12 cellular contexts compared by ENCODE assay signal in the genomic region with DNA sequence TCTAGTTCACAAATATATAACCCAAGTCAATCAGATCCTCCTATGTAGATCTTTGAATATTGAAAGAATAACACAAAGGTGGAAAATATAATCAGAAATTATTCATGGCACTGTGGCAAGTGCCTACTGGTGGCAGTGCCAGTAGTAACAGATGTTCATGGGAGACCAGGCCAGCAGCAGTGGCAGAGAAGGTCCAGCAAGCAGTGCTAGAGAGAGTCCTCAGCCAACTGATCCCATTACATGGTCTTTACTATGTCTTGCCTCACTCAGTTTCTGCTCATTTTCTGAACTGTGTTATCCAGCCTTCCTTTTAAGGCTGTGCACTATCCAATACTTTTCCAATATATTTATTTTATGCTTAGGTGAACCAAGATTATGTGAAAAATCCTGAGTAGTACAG.
A peak's percentile ranks its signal among the peaks of the same experiment; 100 is the strongest.
DNase-seq lines count a peak whose midpoint lies in the region; ATAC-seq and TF ChIP-seq lines count a peak whose summit lies in the region.
"Had no signal": no experiment of that assay in that cellular context is flagged by ENCODE, and none has a peak within 500 bp of the region (broad histone marks: within the 10 kb centered on the region; RNA-seq: fewer than 3 reads in every experiment).

No MANE protein-coding gene starts in this region.

- no peak for DNase-seq in GM23338 (ENCODE audit: low spot score)
- DNase-seq in ascending aorta (ENCODE audit: low spot score in 2 of 2): no peak
- DNase-seq in heart right ventricle: no peak
- no peak for DNase-seq in kidney tubule cell (ENCODE audit: low spot score)
- DNase-seq in OCI-M1 (lab: John Stamatoyannopoulos, UW): no peak
- DNase-seq: activated CD4-positive, CD25-positive, alpha-beta regulatory T cell treated with anti-CD3 and anti-CD28 coated beads, Interleukin-2, amount 50 U/mL, for 72 hours; COR-L47; NCI-H2081 had no signal

- H3K36me3 ChIP-seq in GM23338 (ENCODE audit: insufficient read depth): no peaks in the 10 kb centered on the region
- no peaks in the 10 kb centered on the region for H3K36me3 ChIP-seq in ascending aorta
- H3K36me3 ChIP-seq in heart right ventricle: peaks cover 0 to 3% (median 0%) of the 10 kb centered on the region in 9 donors
- no peaks in the 10 kb centered on the region for H3K36me3 ChIP-seq in skeletal muscle tissue (ENCODE audit: control insufficient read depth in 3 of 3, insufficient read depth in 3 of 3, low read length in 3 of 3)

- no peak overlapping the region for H2AFZ ChIP-seq in GM23338

- no peak overlapping the region for H3K27ac Mint-ChIP-seq in GM23338

- no peak for TF ChIP-seq CTCF in GM23338 (conservative IDR thresholded peaks at IDR 0.05; ENCODE audit: low read depth in 2 of 2)
- TF ChIP-seq CTCF in ascending aorta (IDR thresholded peaks at IDR 0.05): no peak
- TF ChIP-seq CTCF in heart right ventricle (IDR thresholded peaks at IDR 0.05): no peak

- no peaks in the 10 kb centered on the region for H3K9me3 Mint-ChIP-seq in GM23338

- peaks cover 16% of the 10 kb centered on the region; the same call in 2 of the 3 replicates for H3K4me1 Mint-ChIP-seq in GM23338

- no peak overlapping the region for H3K4me2 ChIP-seq in GM23338

- ATAC-seq in GM23338 (peak; percentile 37; the same call in 1 of the 3 replicates), heart right ventricle (peak in 3 of 8 donors; percentile 22 to 35 (median 31)), GM18907 (IDR thresholded peaks at IDR 0.05; ENCODE audit: unreplicated experiment) (no peak), HG03457 (IDR thresholded peaks at IDR 0.05; ENCODE audit: unreplicated experiment) (no peak)

- H4K20me1 ChIP-seq in GM23338 (replicated peaks; ENCODE audit: insufficient read depth): peaks cover 12% of the 10 kb centered on the region

- H3K27me3 Mint-ChIP-seq in GM23338 (ENCODE audit: insufficient read depth, low read depth, poor library complexity): no peaks in the 10 kb centered on the region
- H3K27me3 Mint-ChIP-seq: progenitor cell of endocrine pancreas had no signal

- no peak overlapping the region for H3K27ac ChIP-seq in GM23338 (ENCODE audit: low read depth)
- peak overlapping the region; percentile 87 to 88 for H3K27ac ChIP-seq in ascending aorta
- peak overlapping the region; percentile 21 to 90 (median 83) for H3K27ac ChIP-seq in heart right ventricle
- H3K27ac ChIP-seq in skeletal muscle tissue (ENCODE audit: low read depth, low read length): peak overlapping the region; percentile 78

- no peaks in the 10 kb centered on the region for H3F3A ChIP-seq in GM23338 (replicated peaks; ENCODE audit: low read depth)

- H3K27me3 ChIP-seq in GM23338 (ENCODE audit: insufficient read depth) (no peaks in the 10 kb centered on the region), ascending aorta (no peaks in the 10 kb centered on the region), heart right ventricle (no peaks in the 10 kb centered on the region), skeletal muscle tissue (ENCODE audit: control insufficient read depth in 3 of 3, insufficient read depth in 3 of 3, low read length in 3 of 3) (no peaks in the 10 kb centered on the region)

- H3K4me1 ChIP-seq in GM23338 (ENCODE audit: insufficient read depth) (peaks cover 7% of the 10 kb centered on the region), ascending aorta (peaks cover 28 to 55% of the 10 kb centered on the region in 2 donors), heart right ventricle (peaks cover 23 to 73% (median 65%) of the 10 kb centered on the region in 9 donors), skeletal muscle tissue (ENCODE audit: control insufficient read depth in 3 of 3, insufficient read depth in 3 of 3, low read length in 3 of 3) (peaks cover 32 to 41% (median 40%) of the 10 kb centered on the region in 3 donors)

- H3K9me2 ChIP-seq in GM23338 (ENCODE audit: insufficient read depth): no peaks in the 10 kb centered on the region

- H3K4me3 ChIP-seq in GM23338 (no peak overlapping the region), ascending aorta (no peak overlapping the region), heart right ventricle (no peak overlapping the region), skeletal muscle tissue (ENCODE audit: low read length in 3 of 3) (peak overlapping the region in 1 of 3 donors; percentile 14)

- intact Hi-C loops in ascending aorta (cut with DNase I): loop anchor here (2.0 to 5.0 kb wide), 4 partner anchors 23 to 139 kb away; partner anchors contain the start of gene MRTFA
- intact Hi-C loops in heart right ventricle (cut with DNase I): loop anchor here in 2 of 10 donors (5.0 to 10.0 kb wide), 2 partner anchors 83 to 136 kb away; no protein-coding TSS in a partner anchor

- peak overlapping the region in 1 of 3 donors; percentile 54 for H3K9ac ChIP-seq in skeletal muscle tissue (ENCODE audit: low read depth in 1 of 3, low read length in 3 of 3)

- H3K79me2 ChIP-seq in GM23338 (replicated peaks; ENCODE audit: insufficient read depth): peaks cover 12% of the 10 kb centered on the region; the same call in 1 of the 2 replicates

- H3K9me3 ChIP-seq in ascending aorta (no peaks in the 10 kb centered on the region), heart right ventricle (no peaks in the 10 kb centered on the region), skeletal muscle tissue (ENCODE audit: control insufficient read depth in 3 of 3, low read length in 3 of 3) (no peaks in the 10 kb centered on the region)

- H3K4me3 Mint-ChIP-seq in GM23338: no peak overlapping the region

- no peaks in the 10 kb centered on the region for H3K36me3 Mint-ChIP-seq in GM23338 (ENCODE audit: low read depth)

TF ChIP-seq in GM23338, 12 proteins besides CTCF, POLR2A, EP300 and RAD21:
- TF ChIP-seq STAT1 (IDR thresholded peaks at IDR 0.05; ENCODE audit: unreplicated experiment) (no peak), CREB1 (CRISPR knock-in tag; IDR thresholded peaks at IDR 0.05; ENCODE audit: low read depth) (no peak), JUNB (IDR thresholded peaks at IDR 0.05; ENCODE audit: unreplicated experiment) (no peak), NANOG (IDR thresholded peaks at IDR 0.05; ENCODE audit: borderline replicate concordance) (no peak), EZH2 (IDR thresholded peaks at IDR 0.05; ENCODE audit: low read depth, unreplicated experiment) (no peak), EZH2phosphoT487 (IDR thresholded peaks at IDR 0.05; ENCODE audit: unreplicated experiment) (no peak), ZNF331 (CRISPR knock-in tag; IDR thresholded peaks at IDR 0.05; ENCODE audit: low read depth) (no peak)
- TF ChIP-seq, protein P1, sequence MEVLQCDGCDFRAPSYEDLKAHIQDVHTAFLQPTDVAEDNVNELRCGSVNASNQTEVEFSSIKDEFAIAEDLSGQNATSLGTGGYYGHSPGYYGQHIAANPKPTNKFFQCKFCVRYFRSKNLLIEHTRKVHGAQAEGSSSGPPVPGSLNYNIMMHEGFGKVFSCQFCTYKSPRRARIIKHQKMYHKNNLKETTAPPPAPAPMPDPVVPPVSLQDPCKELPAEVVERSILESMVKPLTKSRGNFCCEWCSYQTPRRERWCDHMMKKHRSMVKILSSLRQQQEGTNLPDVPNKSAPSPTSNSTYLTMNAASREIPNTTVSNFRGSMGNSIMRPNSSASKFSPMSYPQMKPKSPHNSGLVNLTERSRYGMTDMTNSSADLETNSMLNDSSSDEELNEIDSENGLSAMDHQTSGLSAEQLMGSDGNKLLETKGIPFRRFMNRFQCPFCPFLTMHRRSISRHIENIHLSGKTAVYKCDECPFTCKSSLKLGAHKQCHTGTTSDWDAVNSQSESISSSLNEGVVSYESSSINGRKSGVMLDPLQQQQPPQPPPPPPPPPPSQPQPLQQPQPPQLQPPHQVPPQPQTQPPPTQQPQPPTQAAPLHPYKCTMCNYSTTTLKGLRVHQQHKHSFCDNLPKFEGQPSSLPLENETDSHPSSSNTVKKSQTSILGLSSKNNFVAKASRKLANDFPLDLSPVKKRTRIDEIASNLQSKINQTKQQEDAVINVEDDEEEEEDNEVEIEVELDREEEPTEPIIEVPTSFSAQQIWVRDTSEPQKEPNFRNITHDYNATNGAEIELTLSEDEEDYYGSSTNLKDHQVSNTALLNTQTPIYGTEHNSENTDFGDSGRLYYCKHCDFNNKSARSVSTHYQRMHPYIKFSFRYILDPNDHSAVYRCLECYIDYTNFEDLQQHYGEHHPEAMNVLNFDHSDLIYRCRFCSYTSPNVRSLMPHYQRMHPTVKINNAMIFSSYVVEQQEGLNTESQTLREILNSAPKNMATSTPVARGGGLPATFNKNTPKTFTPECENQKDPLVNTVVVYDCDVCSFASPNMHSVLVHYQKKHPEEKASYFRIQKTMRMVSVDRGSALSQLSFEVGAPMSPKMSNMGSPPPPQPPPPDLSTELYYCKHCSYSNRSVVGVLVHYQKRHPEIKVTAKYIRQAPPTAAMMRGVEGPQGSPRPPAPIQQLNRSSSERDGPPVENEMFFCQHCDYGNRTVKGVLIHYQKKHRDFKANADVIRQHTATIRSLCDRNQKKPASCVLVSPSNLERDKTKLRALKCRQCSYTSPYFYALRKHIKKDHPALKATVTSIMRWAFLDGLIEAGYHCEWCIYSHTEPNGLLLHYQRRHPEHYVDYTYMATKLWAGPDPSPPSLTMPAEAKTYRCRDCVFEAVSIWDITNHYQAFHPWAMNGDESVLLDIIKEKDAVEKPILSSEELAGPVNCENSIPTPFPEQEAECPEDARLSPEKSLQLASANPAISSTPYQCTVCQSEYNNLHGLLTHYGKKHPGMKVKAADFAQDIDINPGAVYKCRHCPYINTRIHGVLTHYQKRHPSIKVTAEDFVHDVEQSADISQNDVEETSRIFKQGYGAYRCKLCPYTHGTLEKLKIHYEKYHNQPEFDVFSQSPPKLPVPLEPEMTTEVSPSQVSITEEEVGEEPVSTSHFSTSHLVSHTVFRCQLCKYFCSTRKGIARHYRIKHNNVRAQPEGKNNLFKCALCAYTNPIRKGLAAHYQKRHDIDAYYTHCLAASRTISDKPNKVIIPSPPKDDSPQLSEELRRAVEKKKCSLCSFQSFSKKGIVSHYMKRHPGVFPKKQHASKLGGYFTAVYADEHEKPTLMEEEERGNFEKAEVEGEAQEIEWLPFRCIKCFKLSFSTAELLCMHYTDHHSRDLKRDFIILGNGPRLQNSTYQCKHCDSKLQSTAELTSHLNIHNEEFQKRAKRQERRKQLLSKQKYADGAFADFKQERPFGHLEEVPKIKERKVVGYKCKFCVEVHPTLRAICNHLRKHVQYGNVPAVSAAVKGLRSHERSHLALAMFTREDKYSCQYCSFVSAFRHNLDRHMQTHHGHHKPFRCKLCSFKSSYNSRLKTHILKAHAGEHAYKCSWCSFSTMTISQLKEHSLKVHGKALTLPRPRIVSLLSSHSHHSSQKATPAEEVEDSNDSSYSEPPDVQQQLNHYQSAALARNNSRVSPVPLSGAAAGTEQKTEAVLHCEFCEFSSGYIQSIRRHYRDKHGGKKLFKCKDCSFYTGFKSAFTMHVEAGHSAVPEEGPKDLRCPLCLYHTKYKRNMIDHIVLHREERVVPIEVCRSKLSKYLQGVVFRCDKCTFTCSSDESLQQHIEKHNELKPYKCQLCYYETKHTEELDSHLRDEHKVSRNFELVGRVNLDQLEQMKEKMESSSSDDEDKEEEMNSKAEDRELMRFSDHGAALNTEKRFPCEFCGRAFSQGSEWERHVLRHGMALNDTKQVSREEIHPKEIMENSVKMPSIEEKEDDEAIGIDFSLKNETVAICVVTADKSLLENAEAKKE (CRISPR knock-in tag; IDR thresholded peaks at IDR 0.05): no peak
